1 cellular context compared by ENCODE assay signal in genomic region chr10:12605580-12606405, GRCh38.
TF ChIP-seq lines count a peak whose summit lies in the region.

No MANE protein-coding gene starts in this region.

TF ChIP-seq in HepG2, 621 proteins besides CTCF, POLR2A, EP300 and RAD21 (continued from another document and continues in another):
- TF ChIP-seq ZNF17 (CRISPR knock-in tag; IDR thresholded peaks at IDR 0.05), result no peak
- no peak for TF ChIP-seq BRF2 (CRISPR knock-in tag; IDR thresholded peaks at IDR 0.05)
- no peak for TF ChIP-seq REXO4 (CRISPR knock-in tag; IDR thresholded peaks at IDR 0.05; ENCODE audit: borderline replicate concordance)
- no peak for TF ChIP-seq SPEN (CRISPR knock-in tag; IDR thresholded peaks at IDR 0.05; ENCODE audit: low read depth)
- no peak for TF ChIP-seq ELF1 (CRISPR knock-in tag; IDR thresholded peaks at IDR 0.05)
- no peak for TF ChIP-seq ZBTB43 (CRISPR knock-in tag; conservative IDR thresholded peaks at IDR 0.05)
- no peak for TF ChIP-seq ZNF784 (CRISPR knock-in tag; IDR thresholded peaks at IDR 0.05; ENCODE audit: borderline replicate concordance)
- no peak for TF ChIP-seq EHMT2 (IDR thresholded peaks at IDR 0.05; ENCODE audit: borderline replicate concordance, low read depth, low read length)
- TF ChIP-seq CEBPZ (IDR thresholded peaks at IDR 0.05; ENCODE audit: low read length), result no peak
- no peak for TF ChIP-seq PAWR (CRISPR knock-in tag; IDR thresholded peaks at IDR 0.05; ENCODE audit: borderline replicate concordance)
- peak; percentile 30; the same call in 1 of the 2 replicates for TF ChIP-seq IRF2 (CRISPR knock-in tag; IDR thresholded peaks at IDR 0.05)
- no peak for TF ChIP-seq ZNF713 (CRISPR knock-in tag; IDR thresholded peaks at IDR 0.05)
- no peak for TF ChIP-seq DRAP1 (CRISPR knock-in tag; IDR thresholded peaks at IDR 0.05)
- no peak for TF ChIP-seq CHD4 (IDR thresholded peaks at IDR 0.05; ENCODE audit: borderline replicate concordance, low read length)
- TF ChIP-seq MED1 (CRISPR knock-in tag; IDR thresholded peaks at IDR 0.05), result peak; percentile 55; the same call in 1 of the 2 replicates
- peak; percentile 32; the same call in 1 of the 2 replicates for TF ChIP-seq CBX5 (CRISPR knock-in tag; IDR thresholded peaks at IDR 0.05; ENCODE audit: borderline replicate concordance)
- peak; percentile 18; the same call in 1 of the 2 replicates for TF ChIP-seq ZNF772 (CRISPR knock-in tag; IDR thresholded peaks at IDR 0.05)
- TF ChIP-seq ZNF652 (CRISPR knock-in tag; IDR thresholded peaks at IDR 0.05; ENCODE audit: borderline replicate concordance, low read depth), result no peak
- no peak for TF ChIP-seq NFRKB (IDR thresholded peaks at IDR 0.05)
- no peak for TF ChIP-seq XBP1 (CRISPR knock-in tag; IDR thresholded peaks at IDR 0.05)
- TF ChIP-seq USF2 (IDR thresholded peaks at IDR 0.05; ENCODE audit: low read depth, low read length), result no peak
- no peak for TF ChIP-seq USF2 (CRISPR knock-in tag; IDR thresholded peaks at IDR 0.05; ENCODE audit: borderline replicate concordance)
- no peak for TF ChIP-seq BRD4 (CRISPR knock-in tag; IDR thresholded peaks at IDR 0.05)
- TF ChIP-seq MAFG (CRISPR knock-in tag; IDR thresholded peaks at IDR 0.05), result no peak
- no peak for TF ChIP-seq ATF2 (CRISPR knock-in tag; IDR thresholded peaks at IDR 0.05)
- TF ChIP-seq ELF3 (CRISPR knock-in tag; IDR thresholded peaks at IDR 0.05), result peak; percentile 70; the same call in 1 of the 2 replicates
- TF ChIP-seq ZNF605 (CRISPR knock-in tag; IDR thresholded peaks at IDR 0.05), result no peak
- TF ChIP-seq JUNB (CRISPR knock-in tag; IDR thresholded peaks at IDR 0.05; ENCODE audit: borderline replicate concordance), result no peak
- TF ChIP-seq STAT6 (CRISPR knock-in tag; IDR thresholded peaks at IDR 0.05; ENCODE audit: borderline replicate concordance), result no peak
- TF ChIP-seq ISX (CRISPR knock-in tag; conservative IDR thresholded peaks at IDR 0.05), result no peak
- TF ChIP-seq KDM6A (CRISPR knock-in tag; IDR thresholded peaks at IDR 0.05; ENCODE audit: low read depth), result no peak
- no peak for TF ChIP-seq ZNF124 (CRISPR knock-in tag; IDR thresholded peaks at IDR 0.05)
- TF ChIP-seq TCF7L2 (IDR thresholded peaks at IDR 0.05; ENCODE audit: low read depth, low read length), result no peak
- peak; percentile 40; the same call in 1 of the 2 replicates for TF ChIP-seq TARDBP (CRISPR knock-in tag; IDR thresholded peaks at IDR 0.05)
- TF ChIP-seq TBX2 (CRISPR knock-in tag; IDR thresholded peaks at IDR 0.05; ENCODE audit: borderline replicate concordance), result peak; percentile 50; the same call in 1 of the 2 replicates
- TF ChIP-seq MBNL3 (CRISPR knock-in tag; conservative IDR thresholded peaks at IDR 0.05), result no peak
- no peak for TF ChIP-seq AHDC1 (CRISPR knock-in tag; IDR thresholded peaks at IDR 0.05; ENCODE audit: borderline replicate concordance)
- no peak for TF ChIP-seq GMEB2 (CRISPR knock-in tag; IDR thresholded peaks at IDR 0.05; ENCODE audit: low read depth)
- TF ChIP-seq ATRX (CRISPR knock-in tag; IDR thresholded peaks at IDR 0.05; ENCODE audit: borderline replicate concordance), result no peak
- TF ChIP-seq ZMAT3 (CRISPR knock-in tag; conservative IDR thresholded peaks at IDR 0.05), result no peak
- TF ChIP-seq NFIC (IDR thresholded peaks at IDR 0.05; ENCODE audit: low read length), result no peak
- TF ChIP-seq CREM (IDR thresholded peaks at IDR 0.05), result no peak
- no peak for TF ChIP-seq CREM (CRISPR knock-in tag; IDR thresholded peaks at IDR 0.05)
- no peak for TF ChIP-seq ZNF614 (CRISPR knock-in tag; IDR thresholded peaks at IDR 0.05; ENCODE audit: borderline replicate concordance)
